8 cellular contexts compared by ENCODE assay signal in the genomic region with DNA sequence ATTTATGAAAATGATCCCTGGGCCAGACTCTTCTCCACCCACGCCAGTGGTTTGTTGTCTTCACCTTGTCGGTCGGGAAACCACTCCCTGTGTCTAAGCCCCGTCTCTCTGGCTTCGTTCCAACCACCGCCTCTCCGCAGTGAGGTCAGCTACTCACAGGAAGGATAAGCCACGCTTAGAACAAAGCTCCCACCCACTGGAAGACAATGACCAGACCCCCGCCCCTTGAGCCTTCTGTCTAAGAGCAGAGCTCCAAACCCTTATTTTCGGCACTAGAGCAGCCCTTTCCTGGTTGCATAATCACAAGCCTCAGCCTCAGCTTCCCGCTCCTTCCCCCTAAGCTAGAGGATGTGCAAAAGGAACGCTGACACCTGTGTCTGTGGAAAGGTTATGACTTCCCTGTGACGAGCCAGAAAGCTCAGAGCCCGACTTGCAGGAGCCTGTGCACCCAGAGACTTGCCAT.
DNase-seq lines count a peak whose midpoint lies in the region; ATAC-seq, FAIRE-seq and TF ChIP-seq lines count a peak whose summit lies in the region.

No MANE protein-coding gene starts in this region.

- no peak for TF ChIP-seq POLR2A in testis (IDR thresholded peaks at IDR 0.05)

- H3K9me3 ChIP-seq in WERI-Rb-1 (ENCODE audit: severe bottlenecking) = no peaks in the 10 kb centered on the region
- no peaks in the 10 kb centered on the region for H3K9me3 ChIP-seq in testis

- H3K27me3 ChIP-seq in WERI-Rb-1 (ENCODE audit: insufficient read depth, low read depth, severe bottlenecking) (no peaks in the 10 kb centered on the region), testis (no peaks in the 10 kb centered on the region)

- no peak overlapping the region for H3K4me3 ChIP-seq in WERI-Rb-1 (ENCODE audit: low read depth, low read length)
- no peak overlapping the region for H3K4me3 ChIP-seq in cardiac fibroblast (replicated peaks in 1 of 2; ENCODE audit: low read depth in 2 of 2, low read length in 2 of 2)
- H3K4me3 ChIP-seq in testis = no peak overlapping the region

- DNase-seq in WERI-Rb-1 (peak; percentile 8), cardiac fibroblast (ENCODE audit: low read depth in 2 of 2) (peak; percentile 83 to 88), midbrain (lab: John Stamatoyannopoulos, UW) (peak; percentile 45), type B pancreatic cell (ENCODE audit: extremely low spot score, unreplicated experiment) (no peak), testis (no peak), D721Med (ENCODE audit: insufficient read length, low spot score) (no peak)

- FAIRE-seq in D721Med (lab: Jason Lieb, UNC) = no peak

- no peaks in the 10 kb centered on the region for H3K9me3 Mint-ChIP-seq in stimulated activated naive CD8-positive, alpha-beta T cell treated with anti-CD3 and anti-CD28 coated beads, Interleukin-15, Interleukin-2, amounts not matched to agents 100 ng/mL and 50 ng/mL, for 24 hours
- H3K9me3 Mint-ChIP-seq in type B pancreatic cell = no peaks in the 10 kb centered on the region

- TF ChIP-seq CTCF in WERI-Rb-1 (IDR thresholded peaks at IDR 0.05; ENCODE audit: low read depth, low read length) = no peak
- no peak for TF ChIP-seq CTCF in cardiac fibroblast (IDR thresholded peaks at IDR 0.05; ENCODE audit: low read depth, low read length)
- TF ChIP-seq CTCF in type B pancreatic cell (conservative IDR thresholded peaks at IDR 0.05) = no peak
- TF ChIP-seq CTCF in testis (IDR thresholded peaks at IDR 0.05) = no peak
- TF ChIP-seq CTCF in D721Med (IDR thresholded peaks at IDR 0.05; ENCODE audit: insufficient read depth, missing control alignments) = no peak

- ATAC-seq in HG02763 (IDR thresholded peaks at IDR 0.05; ENCODE audit: unreplicated experiment) = peak; percentile 46

- H3K4me3 Mint-ChIP-seq in stimulated activated naive CD8-positive, alpha-beta T cell treated with anti-CD3 and anti-CD28 coated beads, Interleukin-15, Interleukin-2, amounts not matched to agents 100 ng/mL and 50 ng/mL, for 24 hours = peak overlapping the region; percentile 58
- no peak overlapping the region for H3K4me3 Mint-ChIP-seq in type B pancreatic cell

- 72 to 80% methylated on average over 14 of the region's 14 CpGs for WGBS in testis, 2 donors

- peaks cover 22% of the 10 kb centered on the region for H3K4me1 ChIP-seq in testis

- H3K36me3 ChIP-seq in WERI-Rb-1 (no peaks in the 10 kb centered on the region), testis (ENCODE audit: low read depth, missing control alignments) (no peaks in the 10 kb centered on the region)

- H3K36me3 Mint-ChIP-seq in stimulated activated naive CD8-positive, alpha-beta T cell treated with anti-CD3 and anti-CD28 coated beads, Interleukin-15, Interleukin-2, amounts not matched to agents 100 ng/mL and 50 ng/mL, for 24 hours (ENCODE audit: low read depth) = no peaks in the 10 kb centered on the region
- no peaks in the 10 kb centered on the region for H3K36me3 Mint-ChIP-seq in type B pancreatic cell

- peaks cover 68% of the 10 kb centered on the region for H3K4me1 Mint-ChIP-seq in stimulated activated naive CD8-positive, alpha-beta T cell treated with anti-CD3 and anti-CD28 coated beads, Interleukin-15, Interleukin-2, amounts not matched to agents 100 ng/mL and 50 ng/mL, for 24 hours (ENCODE audit: low read depth)
- peaks cover 11% of the 10 kb centered on the region for H3K4me1 Mint-ChIP-seq in type B pancreatic cell (ENCODE audit: unreplicated experiment)

- H3K27ac ChIP-seq in WERI-Rb-1 (no peak overlapping the region), testis (no peak overlapping the region)

- peak overlapping the region; percentile 4 for H3K27ac Mint-ChIP-seq in stimulated activated naive CD8-positive, alpha-beta T cell treated with anti-CD3 and anti-CD28 coated beads, Interleukin-15, Interleukin-2, amounts not matched to agents 100 ng/mL and 50 ng/mL, for 24 hours
- H3K27ac Mint-ChIP-seq in type B pancreatic cell = no peak overlapping the region

- intact Hi-C loops in testis (cut with DNase I; ENCODE audit: low total_unique reads) = no loop called here

- peaks cover 4% of the 10 kb centered on the region for H3K27me3 Mint-ChIP-seq in stimulated activated naive CD8-positive, alpha-beta T cell treated with anti-CD3 and anti-CD28 coated beads, Interleukin-15, Interleukin-2, amounts not matched to agents 100 ng/mL and 50 ng/mL, for 24 hours
- no peaks in the 10 kb centered on the region for H3K27me3 Mint-ChIP-seq in type B pancreatic cell

Comparison
In these comparisons a context has a peak if more than half of its experiments do, and no peak if none do; other contexts are left out.
1. DNase-seq: peak in WERI-Rb-1 (single experiment), cardiac fibroblast (2 of 2) and midbrain (single experiment); none in type B pancreatic cell (single experiment), testis (single experiment) and D721Med (single experiment).